ENCODE assay signal across 1 cellular context in the genomic region with DNA sequence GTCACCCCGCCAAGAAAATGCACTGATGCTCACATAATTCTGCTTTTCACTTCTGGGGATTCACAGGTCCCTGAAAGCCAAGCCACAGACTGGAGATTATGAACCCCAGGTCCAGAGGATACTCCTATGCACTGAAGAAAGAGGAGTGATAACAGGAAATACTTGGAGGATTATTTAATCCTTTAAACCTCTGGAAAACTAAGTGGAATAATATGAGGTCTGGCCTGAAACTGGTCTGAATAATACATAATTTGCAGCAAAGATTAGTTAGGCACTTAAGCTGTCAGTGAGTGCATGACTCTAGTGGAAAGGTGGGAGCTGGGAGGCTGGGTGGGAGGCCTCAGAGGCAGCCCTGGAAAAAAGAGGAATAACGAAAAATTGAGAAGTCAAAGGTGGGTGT.
TF ChIP-seq lines count a peak whose summit lies in the region.

No MANE protein-coding gene starts in this region.

TF ChIP-seq in IMR-90, 13 proteins besides CTCF, POLR2A, EP300 and RAD21:
- TF ChIP-seq MAZ (IDR thresholded peaks at IDR 0.05; ENCODE audit: borderline replicate concordance, low read depth, low read length) (no peak), MAFK (IDR thresholded peaks at IDR 0.05; ENCODE audit: low read depth, low read length) (no peak), MXI1 (IDR thresholded peaks at IDR 0.05; ENCODE audit: borderline replicate concordance, low read depth, low read length) (no peak), RFX5 (IDR thresholded peaks at IDR 0.05; ENCODE audit: low read depth, low read length) (no peak)
